In genomic region chr2:11691071-11691660, GRCh38 we compare ENCODE assay signal across 23 cellular contexts. TPM values are rescaled to one million over a fixed set of nuclear protein-coding genes. Genes with fewer than 3 reads are reported as not detected.
A peak's percentile ranks its signal among the peaks of the same experiment; 100 is the strongest.
DNase-seq lines count a peak whose midpoint lies in the region; ATAC-seq and TF ChIP-seq lines count a peak whose summit lies in the region.
"Had no signal": no experiment of that assay in that cellular context is flagged by ENCODE, and none has a peak within 500 bp of the region (broad histone marks: within the 10 kb centered on the region; RNA-seq: fewer than 3 reads in every experiment).

No MANE protein-coding gene starts in this region.

- H3K36me3 ChIP-seq in WERI-Rb-1 = no peaks in the 10 kb centered on the region
- H3K36me3 ChIP-seq in spleen = no peaks in the 10 kb centered on the region

- no peak overlapping the region for H3K4me3 ChIP-seq in WERI-Rb-1 (ENCODE audit: low read depth, low read length)
- no peak overlapping the region for H3K4me3 ChIP-seq in spleen
- H3K4me3 ChIP-seq: GM12878, PC-9, SK-N-MC had no signal

- H3K27me3 ChIP-seq in WERI-Rb-1 (ENCODE audit: insufficient read depth, low read depth, severe bottlenecking) (no peaks in the 10 kb centered on the region), spleen (replicated peaks in 1 of 7) (peaks cover 0 to 5% (median 0%) of the 10 kb centered on the region in 7 donors)

- intact Hi-C loops in spleen (cut with DNase I; ENCODE audit: low total_unique reads) = no loop called here

- no peaks in the 10 kb centered on the region for H3K9me3 ChIP-seq in WERI-Rb-1 (ENCODE audit: severe bottlenecking)
- H3K9me3 ChIP-seq in spleen = no peaks in the 10 kb centered on the region

- peaks cover 0 to 28% (median 16%) of the 10 kb centered on the region in 6 donors for H3K4me1 ChIP-seq in spleen

- no peak for TF ChIP-seq POLR2A in spleen (IDR thresholded peaks at IDR 0.05)

- DNase-seq in CD1c-positive myeloid dendritic cell (ENCODE audit: extremely low spot score) (peak; percentile 59), NCI-H82 treated with DMSO at 0.1 percent for 48 hours (lab: John Stamatoyannopoulos, UW; ENCODE audit: unreplicated experiment) (peak; percentile 38), WERI-Rb-1 (peak; percentile 76), spleen (peak; percentile 15)
- DNase-seq in activated CD8-positive, alpha-beta memory T cell treated with anti-CD3 and anti-CD28 coated beads for 24 hours = no peak
- DNase-seq: CD8-positive, alpha-beta T cell; DMS79 treated with DMSO at 0.1 percent for 48 hours; NCI-H1105 treated with DMSO at 0.1 percent for 48 hours; NCI-H1694 treated with DMSO at 0.1 percent for 48 hours; NCI-H2107; NCI-H2227 treated with DMSO at 0.1 percent for 48 hours; NCI-H526 treated with DMSO at 0.1 percent for 48 hours; NK-92 treated with Interleukin-12 subunit alpha and Interleukin-12 subunit beta, amount 100 ng/mL, for 24 hours had no signal

- ATAC-seq in HG03139 (IDR thresholded peaks at IDR 0.05; ENCODE audit: unreplicated experiment) = no peak
- no peak for ATAC-seq in GM18907 (IDR thresholded peaks at IDR 0.05; ENCODE audit: unreplicated experiment)
- ATAC-seq: CD8-positive, alpha-beta T cell; GM12878; HepG2 had no signal

- TF ChIP-seq CTCF in WERI-Rb-1 (IDR thresholded peaks at IDR 0.05; ENCODE audit: low read depth, low read length) (no peak), spleen (IDR thresholded peaks at IDR 0.05 in 8 of 11, conservative IDR thresholded peaks at IDR 0.05 in 3 of 11) (no peak)

- WGBS in spleen, 5 donors = 61 to 78% (median 66%) methylated on average over 5 of the region's 5 CpGs

- peak overlapping the region; percentile 82 for H3K27ac ChIP-seq in WERI-Rb-1
- no peak overlapping the region for H3K27ac ChIP-seq in spleen
- H3K27ac ChIP-seq: SK-N-MC had no signal

RNA-seq across cellular contexts. Expression of gene NTSR2, which starts 21.2 kb away (rescaled TPM):
- not detected for total RNA-seq in spleen
- polyA plus RNA-seq in spleen = not detected
- total RNA-seq: CD8-positive, alpha-beta T cell; G401; GM12878; H4; HepG2; MCF 10A; PC-9; T-helper 1 cell treated with Interleukin-12 subunit alpha and Interleukin-12 subunit beta and Interleukin-4 antibody, amounts not matched to agents 30 ng/mL and 1 ng/mL, for 36 hours had no signal
- polyA plus RNA-seq: GM12878, HepG2 had no signal

RNA-seq across cellular contexts. Expression of gene LPIN1, which starts 55.3 kb away (rescaled TPM):
- 10 to 100 TPM; 27.3 to 55.7 (median 47.6) TPM for total RNA-seq in spleen
- 10 to 100 TPM; 12.3 to 16.1 (median 15.4) TPM for polyA plus RNA-seq in spleen
